In genomic region chr5:107864793-107865192, GRCh38 we compare ENCODE assay signal across 22 cellular contexts.
DNase-seq lines count a peak whose midpoint lies in the region; ATAC-seq and TF ChIP-seq lines count a peak whose summit lies in the region.
"Had no signal": no experiment of that assay in that cellular context is flagged by ENCODE, and none has a peak within 500 bp of the region (broad histone marks: within the 10 kb centered on the region; RNA-seq: fewer than 3 reads in every experiment).

No MANE protein-coding gene starts in this region.

- H4K20me1 ChIP-seq in GM23338 (replicated peaks; ENCODE audit: insufficient read depth) (no peaks in the 10 kb centered on the region), H9 (ENCODE audit: control insufficient read depth, insufficient read depth, insufficient read length) (no peaks in the 10 kb centered on the region)

- no peak overlapping the region for H3K4ac ChIP-seq in H9 (ENCODE audit: low read depth, low read length)

- H3K23ac ChIP-seq in H9 (ENCODE audit: insufficient read length, low read depth, low read length), result no peak overlapping the region

- no peak overlapping the region for H3K14ac ChIP-seq in H9 (ENCODE audit: insufficient read depth, low read length)

- H3K4me1 Mint-ChIP-seq in GM23338, result peaks cover 35% of the 10 kb centered on the region
- peaks cover 14% of the 10 kb centered on the region for H3K4me1 Mint-ChIP-seq in chondrocyte (ENCODE audit: low read depth)
- peaks cover 25 to 31% of the 10 kb centered on the region in 2 experiments for H3K4me1 Mint-ChIP-seq in H9

- H3K27me3 Mint-ChIP-seq in GM23338 (ENCODE audit: insufficient read depth, low read depth, poor library complexity), result peaks cover 2% of the 10 kb centered on the region
- no peaks in the 10 kb centered on the region for H3K27me3 Mint-ChIP-seq in chondrocyte (ENCODE audit: low read depth)
- no peaks in the 10 kb centered on the region; the same call in 1 of the 2 replicates for H3K27me3 Mint-ChIP-seq in H9 (ENCODE audit: low read depth)

- no peak overlapping the region for H3K9ac ChIP-seq in H9 (ENCODE audit: extremely low read depth, insufficient read length, low read length)

- no peaks in the 10 kb centered on the region for H3K79me1 ChIP-seq in H9 (ENCODE audit: insufficient read depth, low read depth, low read length, poor library complexity, severe bottlenecking)

- DNase-seq in AG09309 (ENCODE audit: low read depth), result peak; percentile 52
- no peak for DNase-seq in GM23338 (ENCODE audit: low spot score)
- DNase-seq in chondrocyte (ENCODE audit: low spot score), result no peak
- DNase-seq in fibroblast of villous mesenchyme (ENCODE audit: low read depth), result peak; percentile 6
- DNase-seq in activated naive CD4-positive, alpha-beta T cell treated with Interleukin-2 at 50 U/mL for 16 hours, result no peak
- DNase-seq in NCI-H128 (lab: John Stamatoyannopoulos, UW; ENCODE audit: unreplicated experiment), result no peak
- DNase-seq in H9, result no peak
- DNase-seq: ACHN; activated naive CD4-positive, alpha-beta T cell treated with anti-CD3 and anti-CD28 coated beads, Interleukin-2, amount 50 U/mL, for 16 hours; activated T-cell treated with anti-CD3 and anti-CD28 coated beads, Interleukin-2, amount 50 U/mL, for 72 hours; anterior cingulate cortex; CD8-positive, alpha-beta T cell; esophagus squamous epithelium; GDM1; left ventricle myocardium superior; NCI-H1048; NCI-H2029 treated with DMSO at 0.1 percent for 48 hours; Peyer's patch; posterior cingulate gyrus; SJCRH30; T-helper 1 cell had no signal

- H2BK20ac ChIP-seq in H9 (ENCODE audit: low read depth, low read length, poor library complexity, severe bottlenecking), result no peak overlapping the region

- H2BK120ac ChIP-seq in H9 (ENCODE audit: low read depth, low read length, poor library complexity, severe bottlenecking), result no peak overlapping the region

- H3K4me1 ChIP-seq in GM23338 (ENCODE audit: insufficient read depth) (peaks cover 8% of the 10 kb centered on the region), H9 (ENCODE audit: insufficient read depth, low read length) (0 out of 2 replicates have a peak, but pooled peaks cover 2% of the 10 kb centered on the region)
- H3K4me1 ChIP-seq: Peyer's patch had no signal

- no peak overlapping the region for H3K4me3 ChIP-seq in AG09309 (ENCODE audit: control insufficient read depth, low read depth, low read length)
- H3K4me3 ChIP-seq in GM23338, result no peak overlapping the region
- no peak overlapping the region for H3K4me3 ChIP-seq in fibroblast of villous mesenchyme (ENCODE audit: low read depth, low read length)
- H3K4me3 ChIP-seq: esophagus squamous epithelium, Peyer's patch, SJCRH30 had no signal

- no peaks in the 10 kb centered on the region for H3K23me2 ChIP-seq in H9 (ENCODE audit: insufficient read length, low read depth, low read length, poor library complexity, severe bottlenecking)

- no peak for TF ChIP-seq CTCF in AG09309 (IDR thresholded peaks at IDR 0.05; ENCODE audit: control insufficient read depth, insufficient read depth, low read depth, low read length, missing control alignments)
- TF ChIP-seq CTCF in GM23338 (conservative IDR thresholded peaks at IDR 0.05; ENCODE audit: low read depth in 2 of 2), result no peak
- TF ChIP-seq CTCF in chondrocyte (IDR thresholded peaks at IDR 0.05), result no peak
- TF ChIP-seq CTCF in fibroblast of villous mesenchyme (IDR thresholded peaks at IDR 0.05; ENCODE audit: insufficient read depth, low read depth, low read length), result no peak
- no peak for TF ChIP-seq CTCF in H9 (conservative IDR thresholded peaks at IDR 0.05)

- no peak overlapping the region for H4K8ac ChIP-seq in H9 (replicated peaks; ENCODE audit: insufficient read length, low read depth, low read length)

- H3K56ac ChIP-seq in H9 (ENCODE audit: insufficient read length, low read depth, low read length), result no peak overlapping the region

- no peak overlapping the region for H4K5ac ChIP-seq in H9 (ENCODE audit: insufficient read length, low read depth, low read length)

- H2BK15ac ChIP-seq in H9 (ENCODE audit: low read depth, low read length), result no peak overlapping the region

- H3K4me2 ChIP-seq in GM23338, result no peak overlapping the region
- no peak overlapping the region for H3K4me2 ChIP-seq in H9 (ENCODE audit: insufficient read depth, insufficient read length, low read length)

- H3K27me3 ChIP-seq in GM23338 (ENCODE audit: insufficient read depth), result no peaks in the 10 kb centered on the region
- H3K27me3 ChIP-seq in H9 (ENCODE audit: insufficient read depth, low read length), result no peaks in the 10 kb centered on the region
- H3K27me3 ChIP-seq: esophagus squamous epithelium, Peyer's patch, SJCRH30 had no signal

- H3K36me3 Mint-ChIP-seq in GM23338 (ENCODE audit: low read depth) (no peaks in the 10 kb centered on the region), chondrocyte (ENCODE audit: low read depth) (peaks cover 2% of the 10 kb centered on the region), H9 (ENCODE audit: insufficient read depth in 1 of 3, low read depth in 3 of 3) (no peaks in the 10 kb centered on the region)

- H3K79me2 ChIP-seq in GM23338 (replicated peaks; ENCODE audit: insufficient read depth) (no peaks in the 10 kb centered on the region), H9 (ENCODE audit: insufficient read depth, low read length) (no peaks in the 10 kb centered on the region)

- H2AK5ac ChIP-seq in H9 (ENCODE audit: insufficient read length, low read length), result no peak overlapping the region

- no peaks in the 10 kb centered on the region; the same call in 1 of the 2 replicates for H3K9me2 ChIP-seq in GM23338 (ENCODE audit: insufficient read depth)

- no peak overlapping the region for H4K91ac ChIP-seq in H9 (ENCODE audit: insufficient read length, low read depth, low read length)

- H3K27ac Mint-ChIP-seq in GM23338 (peak overlapping the region; percentile 57; the same call in 1 of the 2 replicates), chondrocyte (ENCODE audit: unreplicated experiment) (peak overlapping the region; percentile 18), H9 (peak overlapping the region in 1 of 3 experiments; percentile 45; a peak in 1 of 7 replicates)
- H3K27ac Mint-ChIP-seq: activated T-cell treated with anti-CD3 and anti-CD28 coated beads, Interleukin-2, amount 50 U/mL, for 72 hours; CD8-positive, alpha-beta T cell had no signal

- no peak overlapping the region for H3K27ac ChIP-seq in GM23338 (ENCODE audit: low read depth)
- no peak overlapping the region for H3K27ac ChIP-seq in H9 (ENCODE audit: insufficient read length, low read depth, low read length)
- H3K27ac ChIP-seq: esophagus squamous epithelium, Peyer's patch, SJCRH30 had no signal

- no peaks in the 10 kb centered on the region for H3K9me3 ChIP-seq in H9 (ENCODE audit: control insufficient read depth, low read depth, low read length)
- H3K9me3 ChIP-seq: esophagus squamous epithelium, Peyer's patch, SJCRH30 had no signal

- H3K4me3 Mint-ChIP-seq in GM23338 (no peak overlapping the region), chondrocyte (ENCODE audit: unreplicated experiment) (no peak overlapping the region), H9 (no peak overlapping the region; a peak in 1 of 5 replicates)
- H3K4me3 Mint-ChIP-seq: activated T-cell treated with anti-CD3 and anti-CD28 coated beads, Interleukin-2, amount 50 U/mL, for 72 hours; CD8-positive, alpha-beta T cell had no signal

- H3K9me3 Mint-ChIP-seq in GM23338 (no peaks in the 10 kb centered on the region), chondrocyte (ENCODE audit: low read depth) (no peaks in the 10 kb centered on the region), H9 (no peaks in the 10 kb centered on the region)
- H3K9me3 Mint-ChIP-seq: activated T-cell treated with anti-CD3 and anti-CD28 coated beads, Interleukin-2, amount 50 U/mL, for 72 hours; CD8-positive, alpha-beta T cell had no signal

- no peak for ATAC-seq in GM23338
- no peak for ATAC-seq in GM21619 (IDR thresholded peaks at IDR 0.05; ENCODE audit: unreplicated experiment)
- ATAC-seq: activated T-cell treated with anti-CD3 and anti-CD28 coated beads, Interleukin-2, amount 50 U/mL, for 72 hours; CD8-positive, alpha-beta T cell; left ventricle myocardium superior had no signal

- no peaks in the 10 kb centered on the region for H3F3A ChIP-seq in GM23338 (replicated peaks; ENCODE audit: low read depth)

- H2AFZ ChIP-seq in GM23338 (no peak overlapping the region), H9 (ENCODE audit: low read length) (no peak overlapping the region)

- no peak overlapping the region for H3T11ph ChIP-seq in H9 (ENCODE audit: low read length)

- no peaks in the 10 kb centered on the region for H3K36me3 ChIP-seq in GM23338 (ENCODE audit: insufficient read depth)
- H3K36me3 ChIP-seq: SJCRH30 had no signal

- H2BK5ac ChIP-seq in H9 (ENCODE audit: insufficient read length, low read length), result no peak overlapping the region

- no peak overlapping the region for H3K18ac ChIP-seq in H9 (ENCODE audit: insufficient read length, low read depth, low read length)

- no peak overlapping the region for H2BK12ac ChIP-seq in H9 (ENCODE audit: insufficient read length, low read depth, low read length)

- WGBS in H9 (ENCODE audit: extremely low coverage, insufficient read length, low lambda C conversion rate), result no CpG with 5 or more reads among the region's 2 CpGs

TF ChIP-seq in GM23338, 12 proteins besides CTCF, POLR2A, EP300 and RAD21 (continues in another document):
- TF ChIP-seq REST (IDR thresholded peaks at IDR 0.05; ENCODE audit: unreplicated experiment), result no peak

Comparison
In these comparisons a context has a peak if more than half of its experiments do, and no peak if none do; other contexts are left out.
1. DNase-seq: peak in AG09309 (single experiment) and fibroblast of villous mesenchyme (single experiment); none in GM23338 (single experiment), chondrocyte (single experiment), activated naive CD4-positive, alpha-beta T cell treated with Interleukin-2 at 50 U/mL for 16 hours (single experiment), NCI-H128 (single experiment) and H9 (single experiment).